10 cellular contexts compared by ENCODE assay signal in the genomic region with DNA sequence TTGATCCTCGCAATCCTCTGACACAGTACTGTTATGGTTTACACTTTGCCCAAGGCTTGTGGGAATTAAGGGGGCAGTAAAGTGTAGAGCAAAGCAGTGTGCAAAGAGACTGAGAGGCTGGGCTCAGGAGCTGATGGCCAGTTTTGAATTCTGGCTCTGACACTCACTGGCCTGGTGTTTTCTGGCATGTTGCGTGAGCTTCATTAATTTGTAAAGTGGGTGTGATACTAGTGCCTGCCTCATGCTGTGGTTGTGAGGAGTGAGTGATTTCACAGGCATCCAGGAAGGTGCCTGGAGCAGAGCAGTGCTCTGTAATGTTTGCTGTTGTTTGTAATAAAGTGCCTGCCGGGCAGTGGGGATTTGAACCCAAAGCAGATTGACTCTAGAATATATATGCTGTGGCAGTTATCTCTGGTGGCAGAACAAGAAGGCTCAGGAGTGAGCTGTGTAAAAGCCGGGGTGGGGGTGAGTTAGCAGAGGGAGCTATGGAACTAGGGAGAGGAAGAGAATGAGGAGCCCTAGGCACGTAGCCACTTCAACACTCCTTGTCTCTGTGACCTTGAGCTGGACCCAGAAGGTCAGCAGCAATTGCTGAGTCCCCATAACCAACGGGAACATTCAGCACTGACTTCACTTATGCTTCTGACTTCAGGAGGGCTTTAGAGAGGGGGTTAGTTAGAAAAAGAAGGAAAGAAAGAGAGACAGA.
DNase-seq lines count a peak whose midpoint lies in the region; ATAC-seq and TF ChIP-seq lines count a peak whose summit lies in the region.
"Had no signal": no experiment of that assay in that cellular context is flagged by ENCODE, and none has a peak within 500 bp of the region (broad histone marks: within the 10 kb centered on the region; RNA-seq: fewer than 3 reads in every experiment).

No MANE protein-coding gene starts in this region.

- no peak overlapping the region for H3K4ac ChIP-seq in mesenchymal stem cell (ENCODE audit: low read depth in 1 of 2, low read length in 2 of 2)

- H4K91ac ChIP-seq in mesenchymal stem cell (ENCODE audit: low read length), result no peak overlapping the region

- no peak overlapping the region for H3K27ac ChIP-seq in CD8-positive, alpha-beta T cell (ENCODE audit: low read depth, low read length)
- H3K27ac ChIP-seq in brain microvascular endothelial cell (no peak overlapping the region), mesenchymal stem cell (ENCODE audit: low read length, poor library complexity, severe bottlenecking) (no peak overlapping the region)

- DNase-seq in CD8-positive, alpha-beta T cell, result no peak
- peak; percentile 38 for DNase-seq in HPDE6-E6E7 (ENCODE audit: extremely low spot score)
- peak; percentile 38 for DNase-seq in brain microvascular endothelial cell
- DNase-seq in mesenchymal stem cell, result peak; percentile 71
- no peak for DNase-seq in superior temporal gyrus (ENCODE audit: extremely low spot score)
- no peak for DNase-seq in amygdala (lab: John Stamatoyannopoulos, UW)
- DNase-seq in HAP-1 (ENCODE audit: low spot score in 2 of 2), result no peak
- DNase-seq in NCI-H1436 (lab: John Stamatoyannopoulos, UW), result no peak
- DNase-seq: activated naive CD4-positive, alpha-beta T cell treated with anti-CD3 and anti-CD28 coated beads, Interleukin-2, amount 50 U/mL, for 16 hours; NCI-H510A treated with DMSO at 0.1 percent for 48 hours had no signal

- H3K36me3 Mint-ChIP-seq in CD8-positive, alpha-beta T cell, result peaks cover 95% of the 10 kb centered on the region

- no peak for ATAC-seq in CD8-positive, alpha-beta T cell

- H2BK15ac ChIP-seq in mesenchymal stem cell (ENCODE audit: low read depth, poor library complexity, severe bottlenecking), result no peak overlapping the region

- no peak overlapping the region for H3K4me3 ChIP-seq in CD8-positive, alpha-beta T cell (ENCODE audit: low read depth, low read length)
- H3K4me3 ChIP-seq in brain microvascular endothelial cell (ENCODE audit: low read depth, low read length) (no peak overlapping the region), mesenchymal stem cell (ENCODE audit: insufficient read depth in 1 of 2, low read depth in 1 of 2, low read length in 2 of 2) (no peak overlapping the region), HAP-1 (no peak overlapping the region)

- H3K4me1 ChIP-seq in CD8-positive, alpha-beta T cell (ENCODE audit: insufficient read depth, low read length), result no peaks in the 10 kb centered on the region
- H3K4me1 ChIP-seq in mesenchymal stem cell (ENCODE audit: control insufficient read depth, insufficient read depth, low read depth, low read length), result peaks cover 17% of the 10 kb centered on the region
- H3K4me1 ChIP-seq in HAP-1, result no peaks in the 10 kb centered on the region

- POLR2A ChIA-PET in CD8-positive, alpha-beta T cell (lab: Charles Lee), result no interaction called here

- no peaks in the 10 kb centered on the region for H3K27me3 ChIP-seq in CD8-positive, alpha-beta T cell (ENCODE audit: insufficient read depth, low read length)
- H3K27me3 ChIP-seq in brain microvascular endothelial cell (replicated peaks) (no peaks in the 10 kb centered on the region), mesenchymal stem cell (ENCODE audit: control insufficient read depth in 1 of 2, insufficient read depth in 1 of 2, low read length in 2 of 2) (no peaks in the 10 kb centered on the region), HAP-1 (ENCODE audit: low read depth) (no peaks in the 10 kb centered on the region)

- H3K27me3 Mint-ChIP-seq in CD8-positive, alpha-beta T cell (ENCODE audit: low read depth), result no peaks in the 10 kb centered on the region

- CTCF ChIA-PET in CD8-positive, alpha-beta T cell (lab: Charles Lee), result no interaction called here

- no peak overlapping the region for H3K14ac ChIP-seq in mesenchymal stem cell (ENCODE audit: low read length in 2 of 2)

- in situ Hi-C loops in brain microvascular endothelial cell (cut with HindIII; ENCODE audit: low pct_ligation_motif_present, low sequenced_read_pairs), result no loop called here
- in situ Hi-C loops in HAP-1 (cut with MboI; ENCODE audit: low sequenced_read_pairs), result no loop called here

- H3K23ac ChIP-seq in mesenchymal stem cell (ENCODE audit: low read length in 2 of 2), result no peak overlapping the region

- H3K27ac Mint-ChIP-seq in CD8-positive, alpha-beta T cell, result peak overlapping the region; percentile 2

- H3K36me3 ChIP-seq in CD8-positive, alpha-beta T cell (ENCODE audit: insufficient read depth, low read length), result peaks cover 73% of the 10 kb centered on the region
- no peaks in the 10 kb centered on the region for H3K36me3 ChIP-seq in brain microvascular endothelial cell (replicated peaks)
- H3K36me3 ChIP-seq in mesenchymal stem cell (ENCODE audit: control insufficient read depth in 1 of 2, insufficient read depth in 2 of 2, low read depth in 1 of 2, low read length in 2 of 2), result no peaks in the 10 kb centered on the region
- no peaks in the 10 kb centered on the region for H3K36me3 ChIP-seq in HAP-1 (replicated peaks)

- H3K9me3 Mint-ChIP-seq in CD8-positive, alpha-beta T cell, result no peaks in the 10 kb centered on the region

- H2AFZ ChIP-seq in mesenchymal stem cell (ENCODE audit: low read depth, low read length), result no peak overlapping the region

- H3K79me1 ChIP-seq in mesenchymal stem cell (replicated peaks; ENCODE audit: low read length, poor library complexity, severe bottlenecking), result no peaks in the 10 kb centered on the region

- peaks cover 3% of the 10 kb centered on the region for H3K4me1 Mint-ChIP-seq in CD8-positive, alpha-beta T cell (ENCODE audit: low read depth)

- no peak overlapping the region for H3K4me3 Mint-ChIP-seq in CD8-positive, alpha-beta T cell

- 49% methylated on average over 6 of the region's 6 CpGs for WGBS in mesenchymal stem cell

- H3K9me3 ChIP-seq in CD8-positive, alpha-beta T cell (ENCODE audit: low read length), result no peaks in the 10 kb centered on the region
- H3K9me3 ChIP-seq in mesenchymal stem cell (ENCODE audit: control insufficient read depth, low read length) (peaks cover 4% of the 10 kb centered on the region), HAP-1 (no peaks in the 10 kb centered on the region)

- H3K18ac ChIP-seq in mesenchymal stem cell (ENCODE audit: low read depth in 1 of 2, low read length in 2 of 2), result peak overlapping the region; percentile 56 to 74

- peak overlapping the region; percentile 15 for H3K9ac ChIP-seq in mesenchymal stem cell (ENCODE audit: low read length)

- H2BK5ac ChIP-seq in mesenchymal stem cell (ENCODE audit: low read depth, low read length, poor library complexity, severe bottlenecking), result no peak overlapping the region

- no peak overlapping the region for H3K4me2 ChIP-seq in mesenchymal stem cell (ENCODE audit: low read length, poor library complexity, severe bottlenecking)

- H4K8ac ChIP-seq in mesenchymal stem cell (ENCODE audit: low read length), result peak overlapping the region; percentile 55

- peak overlapping the region in 1 of 2 experiments; percentile 74 for H2BK12ac ChIP-seq in mesenchymal stem cell (ENCODE audit: low read length in 2 of 2)

- no peak for TF ChIP-seq CTCF in CD8-positive, alpha-beta T cell (IDR thresholded peaks at IDR 0.05)
- no peak for TF ChIP-seq CTCF in brain microvascular endothelial cell (IDR thresholded peaks at IDR 0.05; ENCODE audit: low read depth, low read length, missing control alignments)

- peak overlapping the region; percentile 54 for H2BK120ac ChIP-seq in mesenchymal stem cell (ENCODE audit: low read depth, low read length)

- H2AK5ac ChIP-seq in mesenchymal stem cell (ENCODE audit: low read length, severe bottlenecking), result no peak overlapping the region

- intact Hi-C loops in CD8-positive, alpha-beta T cell (cut with DNase I, micrococcal nuclease), result no loop called here

Comparison
In these comparisons a context has a peak if more than half of its experiments do, and no peak if none do; other contexts are left out.
1. DNase-seq: peak in HPDE6-E6E7 (single experiment), brain microvascular endothelial cell (single experiment) and mesenchymal stem cell (single experiment); none in CD8-positive, alpha-beta T cell (0 of 7), superior temporal gyrus (single experiment), amygdala (0 of 56), HAP-1 (0 of 2) and NCI-H1436 (single experiment).